ENCODE assay signal across 21 cellular contexts in the genomic region with DNA sequence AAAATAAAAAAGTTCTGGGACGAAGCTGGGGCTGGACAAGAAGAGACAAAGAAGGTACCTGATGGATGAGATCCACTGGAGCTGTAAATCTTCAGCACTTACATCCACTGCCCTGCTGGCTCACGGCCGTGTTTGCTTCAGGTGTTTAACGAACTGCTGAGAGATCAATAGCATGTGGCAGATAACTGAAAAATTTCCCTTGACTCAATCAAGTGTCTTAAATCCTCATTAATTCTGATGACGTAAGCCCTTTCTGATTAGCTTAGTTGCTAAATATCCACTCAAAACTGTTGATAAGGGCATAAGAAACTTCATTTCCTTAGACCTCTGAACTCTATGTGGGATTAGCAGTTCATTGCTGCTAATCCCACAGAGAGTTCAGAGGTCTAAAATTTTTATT.
"Had no signal": no experiment of that assay in that cellular context is flagged by ENCODE, and none has a peak within 500 bp of the region (broad histone marks: within the 10 kb centered on the region; RNA-seq: fewer than 3 reads in every experiment).

No MANE protein-coding gene starts in this region.

- DNase-seq: Karpas-422, KBM-7, MG63, NCI-H1092, NCI-H1105 treated with DMSO at 0.1 percent for 48 hours, NCI-H1417 treated with DMSO at 0.1 percent for 48 hours, NCI-H146, NCI-H187, NCI-H2029, NCI-H2081 treated with DMSO at 0.1 percent for 48 hours, NCI-H2171, NCI-H226, NCI-H446, NCI-H510A, NCI-H524 treated with DMSO at 0.1 percent for 48 hours, NCI-H69, NCI-H774, SHP77, SK-N-SH, SW 1271 had no signal

- H3K27ac ChIP-seq: RWPE1 had no signal

- H3K4me2 ChIP-seq: SK-N-SH had no signal

- H3K9me3 ChIP-seq: MG63, SK-N-SH had no signal

- H3K27me3 ChIP-seq: MG63 had no signal

- H3K9ac ChIP-seq: SK-N-SH had no signal

- H3K4me3 ChIP-seq: MG63 had no signal

- H3K36me3 ChIP-seq: MG63 had no signal
